Comparison of ENCODE assay signal across 8 cellular contexts in the genomic region with DNA sequence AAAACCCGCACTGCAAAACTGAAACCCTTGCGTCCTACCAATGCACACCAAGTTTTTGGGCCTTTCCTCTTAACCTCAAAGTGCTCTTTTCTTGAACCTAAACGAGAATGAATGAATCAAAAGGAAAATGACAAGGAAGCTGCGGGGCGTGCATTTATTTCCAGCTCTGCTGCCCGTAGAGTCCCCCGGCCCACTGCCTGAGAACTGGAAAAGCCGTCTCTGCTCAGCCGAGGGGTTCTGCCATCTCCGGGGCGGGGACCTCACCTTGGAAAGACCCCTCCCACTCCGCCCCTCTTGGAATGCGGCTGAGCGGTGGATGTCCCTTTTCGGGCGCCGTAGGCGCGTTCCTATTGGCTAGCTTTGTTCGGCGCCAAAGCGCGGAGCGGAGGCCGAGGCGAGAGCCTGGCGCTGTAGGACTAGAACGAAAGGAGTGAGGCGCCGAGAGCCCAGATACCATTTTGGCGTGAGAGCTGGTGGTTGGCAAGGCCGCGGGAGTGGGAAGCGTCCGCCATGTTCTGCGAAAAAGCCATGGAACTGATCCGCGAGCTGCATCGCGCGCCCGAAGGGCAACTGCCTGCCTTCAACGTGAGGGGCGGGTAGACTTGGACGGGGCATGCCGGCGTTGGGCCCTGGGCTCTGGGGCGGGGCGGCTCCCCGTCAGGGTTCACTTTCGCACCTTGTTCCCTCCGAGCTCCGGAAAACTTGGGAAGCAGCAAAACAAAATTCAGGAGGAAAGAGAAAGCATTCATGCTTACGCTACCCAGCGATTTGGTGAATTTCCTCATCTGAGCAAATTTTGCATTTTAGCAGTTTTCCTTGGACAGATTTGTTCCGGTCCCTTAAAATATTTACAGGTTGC. TPM values are rescaled to one million over a fixed set of nuclear protein-coding genes. Genes with fewer than 3 reads are reported as not detected.
DNase-seq lines count a peak whose midpoint lies in the region; ATAC-seq and TF ChIP-seq lines count a peak whose summit lies in the region.

Gene GINS1 (plus strand): TSS at position 363 of the 859 bp plus-strand sequence. CDS start 148 bp downstream, at position 511.

- H3K4me3 ChIP-seq in HCT116 (replicated peaks in 1 of 2; ENCODE audit: low read depth in 1 of 2, low read length in 2 of 2), result peak within 1 kb of the TSS; percentile 82 to 83
- H3K4me3 ChIP-seq in MM.1S (ENCODE audit: low read length), result peak within 1 kb of the TSS; percentile 90
- H3K4me3 ChIP-seq in SJCRH30, result peak within 1 kb of the TSS; percentile 77
- peak within 1 kb of the TSS; percentile 64 to 81 for H3K4me3 ChIP-seq in gastroesophageal sphincter
- peak within 1 kb of the TSS; percentile 66 to 69 for H3K4me3 ChIP-seq in neutrophil (ENCODE audit: low read depth in 1 of 2, low read length in 1 of 2)
- H3K4me3 ChIP-seq in subcutaneous abdominal adipose tissue (ENCODE audit: low read depth in 1 of 5, low read length in 5 of 5), result peak within 1 kb of the TSS; percentile 77 to 88 (median 84)

- TF ChIP-seq EP300 in gastroesophageal sphincter (IDR thresholded peaks at IDR 0.05), result no peak

- peak within 1 kb of the TSS; percentile 63 for H2AFZ ChIP-seq in HCT116 (ENCODE audit: low read depth, low read length, poor library complexity, severe bottlenecking)
- peak within 1 kb of the TSS; percentile 89 for H2AFZ ChIP-seq in MM.1S (ENCODE audit: low read length)

- POLR2A ChIA-PET in HCT116 (lab: Charles Lee), result interaction anchor here (0.6 to 1.1 kb wide), 4 partner anchors 8 to 98 kb away, joined by 3 to 5 read pairs (median 4); no protein-coding TSS in a partner anchor

- H3K9me2 ChIP-seq in HCT116 (ENCODE audit: insufficient read depth), result no peaks in the 10 kb centered on the region
- H3K9me2 ChIP-seq in MM.1S (replicated peaks; ENCODE audit: insufficient read depth, low read length), result no peaks in the 10 kb centered on the region

- H3F3A ChIP-seq in MM.1S (ENCODE audit: insufficient read depth, low read length), result peaks cover 6% of the 10 kb centered on the region; the same call in 1 of the 2 replicates

- H3K27ac ChIP-seq in HCT116 (ENCODE audit: low read depth, low read length), result peak within 1 kb of the TSS; percentile 68
- peak within 1 kb of the TSS; percentile 68; the same call in 1 of the 2 replicates for H3K27ac ChIP-seq in MM.1S (ENCODE audit: low read length)
- peak within 1 kb of the TSS; percentile 89 for H3K27ac ChIP-seq in SJCRH30
- peak within 1 kb of the TSS in 3 of 4 donors; percentile 51 to 72 (median 53) for H3K27ac ChIP-seq in gastroesophageal sphincter
- H3K27ac ChIP-seq in neutrophil, result no peak within 1 kb of the TSS
- peak within 1 kb of the TSS; percentile 37 for H3K27ac ChIP-seq in subcutaneous abdominal adipose tissue (ENCODE audit: low read depth, low read length)

- RAD21 ChIA-PET in HCT116 (lab: Charles Lee; ENCODE audit: low non-redundant PET in 1 of 2, low total read pairs in 2 of 2, uncharacterized antibody in 2 of 2, unreplicated experiment in 2 of 2), result no interaction called here

- peak within 1 kb of the TSS; percentile 95 for H3K9ac ChIP-seq in HCT116 (ENCODE audit: low read length)
- H3K9ac ChIP-seq in MM.1S (ENCODE audit: low read length), result peak within 1 kb of the TSS; percentile 84
- H3K9ac ChIP-seq in subcutaneous abdominal adipose tissue (ENCODE audit: low read length in 5 of 5), result peak within 1 kb of the TSS; percentile 42 to 91 (median 77)

- H3K4me2 ChIP-seq in HCT116 (ENCODE audit: low read length), result peak within 1 kb of the TSS; percentile 80
- H3K4me2 ChIP-seq in MM.1S (ENCODE audit: low read depth, low read length), result peak within 1 kb of the TSS; percentile 32

- H3K9me3 ChIP-seq in HCT116 (ENCODE audit: control insufficient read depth in 1 of 2, insufficient read depth in 1 of 2, low read depth in 1 of 2, low read length in 2 of 2), result peaks cover 0 to 8% of the 10 kb centered on the region in 2 experiments; a peak in 2 of 4 replicates
- H3K9me3 ChIP-seq in MM.1S (replicated peaks; ENCODE audit: insufficient read depth, low read length), result no peaks in the 10 kb centered on the region
- H3K9me3 ChIP-seq in SJCRH30 (replicated peaks), result peaks cover 2% of the 10 kb centered on the region; the same call in 1 of the 2 replicates
- peaks cover 0 to 14% (median 0%) of the 10 kb centered on the region in 3 donors for H3K9me3 ChIP-seq in gastroesophageal sphincter
- peaks cover 7% of the 10 kb centered on the region for H3K9me3 ChIP-seq in neutrophil
- peaks cover 0 to 18% (median 13%) of the 10 kb centered on the region in 5 donors for H3K9me3 ChIP-seq in subcutaneous abdominal adipose tissue (ENCODE audit: control insufficient read depth in 5 of 5, low read length in 5 of 5)

- TF ChIP-seq RAD21 in HCT116 (IDR thresholded peaks at IDR 0.05; ENCODE audit: low read depth), result no peak

- CTCF ChIA-PET in HCT116 (lab: Charles Lee), result interaction anchor here (2.6 kb wide), 1 partner anchor 9 kb away, joined by 15 read pairs; no protein-coding TSS in a partner anchor

- BruUV-seq in HCT116 (replicated peaks; lab: Mats Ljungman, UMichigan), result TSS peak; percentile 82

- H4K20me1 ChIP-seq in HCT116 (ENCODE audit: insufficient read depth) (no peaks in the 10 kb centered on the region), MM.1S (ENCODE audit: insufficient read depth, low read length) (no peaks in the 10 kb centered on the region)

- H3K4me1 ChIP-seq in HCT116 (ENCODE audit: control insufficient read depth in 1 of 2, insufficient read depth in 2 of 2, low read length in 2 of 2) (peaks cover 10 to 15% of the 10 kb centered on the region in 2 experiments), MM.1S (ENCODE audit: low read length) (peaks cover 8% of the 10 kb centered on the region; the same call in 1 of the 2 replicates), SJCRH30 (no peaks in the 10 kb centered on the region; the same call in 1 of the 2 replicates), gastroesophageal sphincter (peaks cover 0 to 10% (median 0%) of the 10 kb centered on the region in 3 donors), neutrophil (ENCODE audit: control insufficient read depth in 1 of 2, insufficient read depth in 1 of 2, low read depth in 1 of 2, low read length in 1 of 2) (peaks cover 14 to 18% of the 10 kb centered on the region in 2 experiments), subcutaneous abdominal adipose tissue (ENCODE audit: control insufficient read depth in 5 of 5, insufficient read depth in 5 of 5, low read length in 5 of 5) (peaks cover 3 to 18% (median 15%) of the 10 kb centered on the region in 5 donors)

- TF ChIP-seq CTCF in HCT116 (IDR thresholded peaks at IDR 0.05 in 2 of 3, conservative IDR thresholded peaks at IDR 0.05 in 1 of 3; ENCODE audit: borderline replicate concordance in 1 of 3, insufficient read depth in 1 of 3, low read depth in 2 of 3, low read length in 2 of 3), result no peak
- no peak for TF ChIP-seq CTCF in MM.1S (IDR thresholded peaks at IDR 0.05; ENCODE audit: low read length)
- peak in 1 of 4 experiments; percentile 14 for TF ChIP-seq CTCF in gastroesophageal sphincter (IDR thresholded peaks at IDR 0.05)
- no peak for TF ChIP-seq CTCF in neutrophil (IDR thresholded peaks at IDR 0.05)

- ATAC-seq in HCT116, result peak; percentile 92
- ATAC-seq in gastroesophageal sphincter, result peak; percentile 84

- H3K36me3 ChIP-seq in HCT116 (ENCODE audit: control insufficient read depth in 1 of 2, insufficient read depth in 2 of 2, low read length in 2 of 2) (no peaks in the 10 kb centered on the region), MM.1S (replicated peaks; ENCODE audit: insufficient read depth, low read length) (no peaks in the 10 kb centered on the region), SJCRH30 (peaks cover 17% of the 10 kb centered on the region), gastroesophageal sphincter (no peaks in the 10 kb centered on the region), neutrophil (no peaks in the 10 kb centered on the region), subcutaneous abdominal adipose tissue (ENCODE audit: control insufficient read depth in 5 of 5, insufficient read depth in 5 of 5, low read length in 5 of 5) (no peaks in the 10 kb centered on the region)

- no peaks in the 10 kb centered on the region for H3K27me3 ChIP-seq in HCT116 (ENCODE audit: insufficient read depth, low read length)
- no peaks in the 10 kb centered on the region for H3K27me3 ChIP-seq in MM.1S (replicated peaks; ENCODE audit: insufficient read depth, low read length)
- no peaks in the 10 kb centered on the region for H3K27me3 ChIP-seq in SJCRH30
- no peaks in the 10 kb centered on the region for H3K27me3 ChIP-seq in gastroesophageal sphincter
- H3K27me3 ChIP-seq in neutrophil, result no peaks in the 10 kb centered on the region
- no peaks in the 10 kb centered on the region for H3K27me3 ChIP-seq in subcutaneous abdominal adipose tissue (ENCODE audit: control insufficient read depth in 5 of 5, insufficient read depth in 4 of 5, low read length in 5 of 5)

- 2 to 7% methylated on average over 9 to 20 of the region's 56 CpGs for WGBS in gastroesophageal sphincter (ENCODE audit: low coverage in 1 of 2), 2 donors

- DNase-seq in GM03348 (ENCODE audit: low spot score) (peak; percentile 94), HCT116 (ENCODE audit: low read depth, low spot score) (peak; percentile 90), MM.1S (peak; percentile 82), SJCRH30 (peak; percentile 97), activated gamma-delta T cell treated with Interleukin-2 at 50 U/mL for 16 hours (peak; percentile 55)

- H3K79me2 ChIP-seq in HCT116 (ENCODE audit: insufficient read depth, low read length), result peaks cover 48% of the 10 kb centered on the region
- H3K79me2 ChIP-seq in MM.1S (ENCODE audit: low read length), result peaks cover 41% of the 10 kb centered on the region

- TF ChIP-seq POLR2A in HCT116 (IDR thresholded peaks at IDR 0.05; ENCODE audit: borderline replicate concordance, extremely low read depth, insufficient read depth, insufficient read length) (peak; percentile 91), gastroesophageal sphincter (IDR thresholded peaks at IDR 0.05) (no peak)

- intact Hi-C loops in HCT116 (cut with micrococcal nuclease), result no loop called here

TF ChIP-seq in HCT116, 20 proteins besides CTCF, POLR2A, EP300 and RAD21 (continues in another document):
- TF ChIP-seq TCF7L2 (IDR thresholded peaks at IDR 0.05; ENCODE audit: borderline replicate concordance, extremely low read depth, insufficient read depth, insufficient read length), result no peak
- no peak for TF ChIP-seq ZNF274 (IDR thresholded peaks at IDR 0.05; ENCODE audit: low read depth, low read length)
- TF ChIP-seq JUND (IDR thresholded peaks at IDR 0.05), result no peak
- TF ChIP-seq, protein P1, sequence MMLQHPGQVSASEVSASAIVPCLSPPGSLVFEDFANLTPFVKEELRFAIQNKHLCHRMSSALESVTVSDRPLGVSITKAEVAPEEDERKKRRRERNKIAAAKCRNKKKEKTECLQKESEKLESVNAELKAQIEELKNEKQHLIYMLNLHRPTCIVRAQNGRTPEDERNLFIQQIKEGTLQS (IDR thresholded peaks at IDR 0.05), result no peak
- peak; percentile 66; the same call in 1 of the 2 replicates for TF ChIP-seq MAX (IDR thresholded peaks at IDR 0.05)

RNA-seq across cellular contexts. Expression of gene GINS1, which starts in this region (rescaled TPM):
- total RNA-seq in HCT116 (2021; ENCODE audit: unreplicated experiment) (30.4 TPM), gastroesophageal sphincter (1 to 10 TPM in 2 of 4 donors, under 1 TPM in 1, not detected in 1; 0.31 to 1.2 (median 1.2) TPM)
- 5.8 and 7.6 TPM in 2 replicates for polyA plus RNA-seq in HCT116 (2012)
- 76.4 and 85.0 TPM in 2 replicates for total RNA-seq in SJCRH30 (2014; rRNA removed; shearing (Covaris generic))

Comparison
In these comparisons a context has a peak if more than half of its experiments do, and no peak if none do; other contexts are left out.
1. RNA of gene GINS1 (total RNA-seq): 76.4 to 85.0 TPM in SJCRH30 and 30.4 TPM in HCT116 (single experiment); 0.31 to 1.2 TPM in gastroesophageal sphincter; every median in the first group is over 10 times any median in the second.
2. Peak in every context shown above with its lines, with median percentiles within 50 percentile points of each other: DNase-seq, H3K4me3 ChIP-seq and H3K9ac ChIP-seq.